Comparison of ENCODE assay signal across 7 cellular contexts in the genomic region with DNA sequence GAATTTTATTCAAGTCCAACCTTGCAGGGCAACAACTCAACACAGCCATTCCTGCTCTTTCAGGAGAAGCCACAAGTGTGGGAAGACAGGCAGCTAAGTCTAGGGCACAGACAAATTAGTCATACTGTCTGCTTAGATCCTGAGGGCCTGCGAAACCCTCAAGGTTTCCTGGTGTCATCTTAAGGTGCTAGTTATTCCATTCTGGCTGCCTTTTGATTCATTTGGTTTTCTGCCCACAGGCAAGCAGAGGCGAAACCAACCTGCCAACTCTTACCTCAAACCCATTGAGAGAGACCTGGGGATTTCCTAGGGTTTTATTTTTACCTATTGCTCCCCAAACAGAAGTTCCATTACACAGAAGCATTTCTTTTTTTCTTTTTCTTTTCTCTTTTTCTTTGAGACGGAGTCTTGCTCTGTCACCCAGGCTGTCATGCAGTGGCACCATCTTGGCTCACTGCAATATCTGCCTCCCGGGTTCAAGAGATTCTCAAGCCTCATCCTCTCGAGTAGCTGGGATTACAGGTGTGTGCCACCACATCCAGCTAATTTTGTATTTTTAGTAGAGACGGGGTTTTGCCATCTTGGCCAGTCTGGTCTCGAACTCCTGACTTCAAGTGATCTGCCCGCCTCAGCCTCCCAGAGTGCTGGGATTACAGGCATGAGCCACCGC. TPM values are rescaled to one million over a fixed set of nuclear protein-coding genes. Genes with fewer than 3 reads are reported as not detected.
DNase-seq lines count a peak whose midpoint lies in the region; ATAC-seq and TF ChIP-seq lines count a peak whose summit lies in the region.

No MANE protein-coding gene starts in this region.

- no peak overlapping the region for H3K27ac Mint-ChIP-seq in activated CD8-positive, alpha-beta memory T cell treated with anti-CD3 and anti-CD28 coated beads, Interleukin-2, amount 10 ng/mL, durations not matched to agents 7 days and 5 days
- no peak overlapping the region for H3K27ac Mint-ChIP-seq in osteocyte (ENCODE audit: unreplicated experiment)

- H3K4me1 Mint-ChIP-seq in activated CD8-positive, alpha-beta memory T cell treated with anti-CD3 and anti-CD28 coated beads, Interleukin-2, amount 10 ng/mL, durations not matched to agents 7 days and 5 days: peaks cover 36% of the 10 kb centered on the region
- peaks cover 38% of the 10 kb centered on the region for H3K4me1 Mint-ChIP-seq in osteocyte (ENCODE audit: unreplicated experiment)

- no peaks in the 10 kb centered on the region for H3K36me3 ChIP-seq in vagina

- H3K4me3 Mint-ChIP-seq in activated CD8-positive, alpha-beta memory T cell treated with anti-CD3 and anti-CD28 coated beads, Interleukin-2, amount 10 ng/mL, durations not matched to agents 7 days and 5 days: no peak overlapping the region
- no peak overlapping the region for H3K4me3 Mint-ChIP-seq in osteocyte (ENCODE audit: unreplicated experiment)

- TF ChIP-seq POLR2A in vagina (IDR thresholded peaks at IDR 0.05): no peak

- TF ChIP-seq CTCF in osteocyte (IDR thresholded peaks at IDR 0.05) (no peak), vagina (IDR thresholded peaks at IDR 0.05) (no peak)

- H3K27ac ChIP-seq in vagina: no peak overlapping the region

- DNase-seq in activated CD8-positive, alpha-beta memory T cell treated with anti-CD3 and anti-CD28 coated beads, Interleukin-2, amount 10 ng/mL, durations not matched to agents 7 days and 5 days: peak; percentile 63
- DNase-seq in osteocyte (ENCODE audit: extremely low spot score, unreplicated experiment) (peak; percentile 21), NCI-H1694 (lab: John Stamatoyannopoulos, UW) (no peak), retina (no peak), vagina (ENCODE audit: extremely low spot score in 2 of 2) (no peak)

- no peaks in the 10 kb centered on the region for H3K36me3 Mint-ChIP-seq in activated CD8-positive, alpha-beta memory T cell treated with anti-CD3 and anti-CD28 coated beads, Interleukin-2, amount 10 ng/mL, durations not matched to agents 7 days and 5 days
- no peaks in the 10 kb centered on the region for H3K36me3 Mint-ChIP-seq in osteocyte (ENCODE audit: unreplicated experiment)

- H3K9me3 ChIP-seq in vagina: no peaks in the 10 kb centered on the region

- intact Hi-C loops in vagina (cut with DNase I): no loop called here

- H3K27me3 ChIP-seq in vagina: no peaks in the 10 kb centered on the region

- ATAC-seq in GM19438 (IDR thresholded peaks at IDR 0.05; ENCODE audit: low read depth, unreplicated experiment) (peak; percentile 60), HG03175 (IDR thresholded peaks at IDR 0.05; ENCODE audit: unreplicated experiment) (peak; percentile 72)
- ATAC-seq in activated CD8-positive, alpha-beta memory T cell treated with anti-CD3 and anti-CD28 coated beads, Interleukin-2, amount 10 ng/mL, durations not matched to agents 7 days and 5 days: peak; percentile 68

- H3K4me3 ChIP-seq in vagina: no peak overlapping the region

- peaks cover 16% of the 10 kb centered on the region for H3K4me1 ChIP-seq in vagina

- H3K27me3 Mint-ChIP-seq in activated CD8-positive, alpha-beta memory T cell treated with anti-CD3 and anti-CD28 coated beads, Interleukin-2, amount 10 ng/mL, durations not matched to agents 7 days and 5 days: no peaks in the 10 kb centered on the region
- H3K27me3 Mint-ChIP-seq in osteocyte (ENCODE audit: unreplicated experiment): no peaks in the 10 kb centered on the region

- CTCF ChIA-PET in activated CD8-positive, alpha-beta memory T cell treated with anti-CD3 and anti-CD28 coated beads, Interleukin-2, amount 10 ng/mL, durations not matched to agents 7 days and 5 days (lab: Charles Lee): no interaction called here

- no peaks in the 10 kb centered on the region for H3K9me3 Mint-ChIP-seq in activated CD8-positive, alpha-beta memory T cell treated with anti-CD3 and anti-CD28 coated beads, Interleukin-2, amount 10 ng/mL, durations not matched to agents 7 days and 5 days (ENCODE audit: low read depth)
- H3K9me3 Mint-ChIP-seq in osteocyte (ENCODE audit: unreplicated experiment): no peaks in the 10 kb centered on the region

RNA-seq across cellular contexts. Expression of gene SCYGR1, which starts 23.7 kb away (rescaled TPM):
- not detected for total RNA-seq in activated CD8-positive, alpha-beta memory T cell treated with anti-CD3 and anti-CD28 coated beads, Interleukin-2, amount 10 ng/mL, durations not matched to agents 7 days and 5 days
- total RNA-seq in osteocyte (not detected in 2 replicates), vagina (not detected)

RNA-seq across cellular contexts. Expression of gene TM4SF20, which starts 32.3 kb away (rescaled TPM):
- not detected for total RNA-seq in activated CD8-positive, alpha-beta memory T cell treated with anti-CD3 and anti-CD28 coated beads, Interleukin-2, amount 10 ng/mL, durations not matched to agents 7 days and 5 days
- not detected in 2 replicates for total RNA-seq in osteocyte
- total RNA-seq in vagina: not detected

Comparison
In these comparisons a context has a peak if more than half of its experiments do, and no peak if none do; other contexts are left out.
1. DNase-seq: peak in activated CD8-positive, alpha-beta memory T cell treated with anti-CD3 and anti-CD28 coated beads, Interleukin-2, amount 10 ng/mL, durations not matched to agents 7 days and 5 days (single experiment) and osteocyte (single experiment); none in NCI-H1694 (single experiment), retina (single experiment) and vagina (0 of 2).
2. Peak in every context shown above with its lines, with median percentiles within 50 percentile points of each other: ATAC-seq.